In genomic region chr17:39752241-39752831, GRCh38 we compare ENCODE assay signal across 14 cellular contexts. TPM values are rescaled to one million over a fixed set of nuclear protein-coding genes. Genes with fewer than 3 reads are reported as not detected.
DNase-seq lines count a peak whose midpoint lies in the region; TF ChIP-seq lines count a peak whose summit lies in the region.
"Had no signal": no experiment of that assay in that cellular context is flagged by ENCODE, and none has a peak within 500 bp of the region (broad histone marks: within the 10 kb centered on the region; RNA-seq: fewer than 3 reads in every experiment).

No MANE protein-coding gene starts in this region.

- 79% methylated on average over 11 of the region's 11 CpGs for WGBS in prostate gland

- H3K27me3 ChIP-seq in prostate gland (replicated peaks; ENCODE audit: insufficient read depth) = no peaks in the 10 kb centered on the region

- H3K27ac ChIP-seq in prostate gland = no peak overlapping the region

- TF ChIP-seq POLR2A in prostate gland (IDR thresholded peaks at IDR 0.05) = no peak

- peaks cover 29% of the 10 kb centered on the region for H3K27me3 Mint-ChIP-seq in activated naive CD4-positive, alpha-beta T cell treated with anti-CD3 and anti-CD28 coated beads, Interleukin-2, amount 10 ng/mL, durations not matched to agents 7 days and 5 days
- no peaks in the 10 kb centered on the region for H3K27me3 Mint-ChIP-seq in activated CD4-positive, alpha-beta memory T cell treated with anti-CD3 and anti-CD28 coated beads for 36 hours
- peaks cover 11% of the 10 kb centered on the region for H3K27me3 Mint-ChIP-seq in type B pancreatic cell

- no peaks in the 10 kb centered on the region for H3K36me3 Mint-ChIP-seq in activated naive CD4-positive, alpha-beta T cell treated with anti-CD3 and anti-CD28 coated beads, Interleukin-2, amount 10 ng/mL, durations not matched to agents 7 days and 5 days
- H3K36me3 Mint-ChIP-seq in activated CD4-positive, alpha-beta memory T cell treated with anti-CD3 and anti-CD28 coated beads for 36 hours = no peaks in the 10 kb centered on the region
- peaks cover 3% of the 10 kb centered on the region for H3K36me3 Mint-ChIP-seq in type B pancreatic cell

- H3K4me3 Mint-ChIP-seq in activated naive CD4-positive, alpha-beta T cell treated with anti-CD3 and anti-CD28 coated beads, Interleukin-2, amount 10 ng/mL, durations not matched to agents 7 days and 5 days = peak overlapping the region; percentile 58
- peak overlapping the region; percentile 50 for H3K4me3 Mint-ChIP-seq in activated CD4-positive, alpha-beta memory T cell treated with anti-CD3 and anti-CD28 coated beads for 36 hours
- peak overlapping the region; percentile 85 for H3K4me3 Mint-ChIP-seq in type B pancreatic cell

- POLR2A ChIA-PET in activated CD4-positive, alpha-beta memory T cell treated with anti-CD3 and anti-CD28 coated beads for 36 hours (lab: Charles Lee) = interaction anchor here (1.4 to 4.5 kb wide), 2 partner anchors 17 to 23 kb away, joined by 3 to 42 read pairs; no protein-coding TSS in a partner anchor

- DNase-seq in activated naive CD4-positive, alpha-beta T cell treated with anti-CD3 and anti-CD28 coated beads, Interleukin-2, amount 10 ng/mL, durations not matched to agents 7 days and 5 days = peak; percentile 20
- no peak for DNase-seq in activated naive CD4-positive, alpha-beta T cell treated with Interleukin-2 at 50 U/mL for 16 hours
- DNase-seq in activated CD4-positive, alpha-beta memory T cell treated with anti-CD3 and anti-CD28 coated beads for 36 hours = no peak
- peak; percentile 55 for DNase-seq in islet precursor cell
- no peak for DNase-seq in type B pancreatic cell (ENCODE audit: extremely low spot score, unreplicated experiment)
- no peak for DNase-seq in NCI-H2081 treated with DMSO at 0.1 percent for 48 hours (lab: John Stamatoyannopoulos, UW)
- DNase-seq in prostate gland (ENCODE audit: low spot score) = no peak
- no peak for DNase-seq in stimulated activated CD8-positive, alpha-beta memory T cell treated with anti-CD3 and anti-CD28 coated beads, Interleukin-4, amount 100 ng/mL, for 48 hours
- DNase-seq: activated CD8-positive, alpha-beta memory T cell treated with anti-CD3 and anti-CD28 coated beads for 24 hours; IMR-90; left colon; NCI-H187 treated with DMSO at 0.1 percent for 48 hours; nucleus accumbens; SW 1271 had no signal

- H3K4me3 ChIP-seq in prostate gland = no peak overlapping the region

- no peaks in the 10 kb centered on the region for H3K9me3 ChIP-seq in prostate gland

- H3K9me3 Mint-ChIP-seq in activated naive CD4-positive, alpha-beta T cell treated with anti-CD3 and anti-CD28 coated beads, Interleukin-2, amount 10 ng/mL, durations not matched to agents 7 days and 5 days = no peaks in the 10 kb centered on the region
- no peaks in the 10 kb centered on the region for H3K9me3 Mint-ChIP-seq in activated CD4-positive, alpha-beta memory T cell treated with anti-CD3 and anti-CD28 coated beads for 36 hours
- H3K9me3 Mint-ChIP-seq in type B pancreatic cell = no peaks in the 10 kb centered on the region

- H3K36me3 ChIP-seq in prostate gland = no peaks in the 10 kb centered on the region

- peak overlapping the region; percentile 84 for H3K27ac Mint-ChIP-seq in activated naive CD4-positive, alpha-beta T cell treated with anti-CD3 and anti-CD28 coated beads, Interleukin-2, amount 10 ng/mL, durations not matched to agents 7 days and 5 days
- H3K27ac Mint-ChIP-seq in activated CD4-positive, alpha-beta memory T cell treated with anti-CD3 and anti-CD28 coated beads for 36 hours = no peak overlapping the region
- H3K27ac Mint-ChIP-seq in type B pancreatic cell = peak overlapping the region; percentile 69

- H3K4me1 ChIP-seq in prostate gland (replicated peaks) = no peaks in the 10 kb centered on the region

- TF ChIP-seq CTCF in type B pancreatic cell (conservative IDR thresholded peaks at IDR 0.05) = no peak
- no peak for TF ChIP-seq CTCF in prostate gland (IDR thresholded peaks at IDR 0.05)

- CTCF ChIA-PET in activated naive CD4-positive, alpha-beta T cell treated with anti-CD3 and anti-CD28 coated beads, Interleukin-2, amount 10 ng/mL, durations not matched to agents 7 days and 5 days (lab: Charles Lee) = interaction anchor here (1.3 to 2.1 kb wide), 2 partner anchors 80 to 130 kb away, joined by 4 to 20 read pairs; no protein-coding TSS in a partner anchor
- CTCF ChIA-PET in activated CD4-positive, alpha-beta memory T cell treated with anti-CD3 and anti-CD28 coated beads for 36 hours (lab: Charles Lee) = interaction anchor here (1.2 to 2.9 kb wide), 5 partner anchors 9 to 130 kb away, joined by 5 to 32 read pairs (median 6); partner anchors contain the start of genes IKZF3 and MIEN1

- H3K4me1 Mint-ChIP-seq in activated naive CD4-positive, alpha-beta T cell treated with anti-CD3 and anti-CD28 coated beads, Interleukin-2, amount 10 ng/mL, durations not matched to agents 7 days and 5 days = peaks cover 44% of the 10 kb centered on the region
- H3K4me1 Mint-ChIP-seq in activated CD4-positive, alpha-beta memory T cell treated with anti-CD3 and anti-CD28 coated beads for 36 hours (ENCODE audit: low read depth) = peaks cover 47% of the 10 kb centered on the region
- H3K4me1 Mint-ChIP-seq in type B pancreatic cell (ENCODE audit: unreplicated experiment) = peaks cover 20% of the 10 kb centered on the region

- intact Hi-C loops in activated CD4-positive, alpha-beta memory T cell treated with anti-CD3 and anti-CD28 coated beads for 36 hours (cut with micrococcal nuclease) = loop anchor here (5.0 kb wide), 2 partner anchors 65 to 115 kb away; partner anchors contain the start of genes PGAP3 and STARD3
- intact Hi-C loops in prostate gland (cut with DNase I) = no loop called here

RNA-seq across cellular contexts. Expression of gene GRB7, which starts 14.6 kb away (rescaled TPM):
- total RNA-seq in activated CD4-positive, alpha-beta memory T cell treated with anti-CD3 and anti-CD28 coated beads for 36 hours = 1 to 10 TPM in 1 of 2 experiments, under 1 TPM in 1; 0.34 to 1.2 TPM
- total RNA-seq in type B pancreatic cell (ENCODE audit: low replicate concordance) (31.8 and 73.9 TPM in 2 replicates), prostate gland (10 to 100 TPM; 25.7 to 32.6 TPM)

RNA-seq across cellular contexts. Expression of gene MIEN1, which starts 22.0 kb away (rescaled TPM):
- total RNA-seq in activated CD4-positive, alpha-beta memory T cell treated with anti-CD3 and anti-CD28 coated beads for 36 hours = 10 to 100 TPM; 41.0 to 43.8 TPM
- 39.8 and 67.2 TPM in 2 replicates for total RNA-seq in type B pancreatic cell (ENCODE audit: low replicate concordance)
- 100 to 1,000 TPM in 1 of 2 donors, 10 to 100 TPM in 1; 46.5 to 119 TPM for total RNA-seq in prostate gland

RNA-seq across cellular contexts. Expression of gene ERBB2, which starts 52.5 kb away (rescaled TPM):
- 1 to 10 TPM; 5.9 to 6.3 TPM for total RNA-seq in activated CD4-positive, alpha-beta memory T cell treated with anti-CD3 and anti-CD28 coated beads for 36 hours
- total RNA-seq in type B pancreatic cell (ENCODE audit: low replicate concordance) (123 and 230 TPM in 2 replicates), prostate gland (100 to 1,000 TPM; 112 to 172 TPM)

Comparison
In these comparisons a context has a peak if more than half of its experiments do, and no peak if none do; other contexts are left out.
1. DNase-seq: peak in activated naive CD4-positive, alpha-beta T cell treated with anti-CD3 and anti-CD28 coated beads, Interleukin-2, amount 10 ng/mL, durations not matched to agents 7 days and 5 days (single experiment) and islet precursor cell (single experiment); none in activated naive CD4-positive, alpha-beta T cell treated with Interleukin-2 at 50 U/mL for 16 hours (single experiment), activated CD4-positive, alpha-beta memory T cell treated with anti-CD3 and anti-CD28 coated beads for 36 hours (single experiment), type B pancreatic cell (single experiment), NCI-H2081 treated with DMSO at 0.1 percent for 48 hours (single experiment), prostate gland (single experiment) and stimulated activated CD8-positive, alpha-beta memory T cell treated with anti-CD3 and anti-CD28 coated beads, Interleukin-4, amount 100 ng/mL, for 48 hours (single experiment).
2. RNA of gene GRB7, which starts 14.6 kb away (total RNA-seq): 25.7 to 32.6 TPM in prostate gland and 31.8 to 73.9 TPM in type B pancreatic cell; 0.34 to 1.2 TPM in activated CD4-positive, alpha-beta memory T cell treated with anti-CD3 and anti-CD28 coated beads for 36 hours; every median in the first group is over 10 times any median in the second.
3. RNA of gene ERBB2, which starts 52.5 kb away (total RNA-seq): 112 to 172 TPM in prostate gland and 123 to 230 TPM in type B pancreatic cell; 5.9 to 6.3 TPM in activated CD4-positive, alpha-beta memory T cell treated with anti-CD3 and anti-CD28 coated beads for 36 hours; every median in the first group is over 10 times any median in the second.
4. Peak in every context shown above with its lines, with median percentiles within 50 percentile points of each other: H3K4me3 Mint-ChIP-seq.